Comparison of ENCODE assay signal across 8 cellular contexts in genomic region chr21:34613679-34614442, GRCh38. TPM values are rescaled to one million over a fixed set of nuclear protein-coding genes. Genes with fewer than 3 reads are reported as not detected.
DNase-seq lines count a peak whose midpoint lies in the region; ATAC-seq and TF ChIP-seq lines count a peak whose summit lies in the region.

No MANE protein-coding gene starts in this region.

- no peak overlapping the region for H3K23ac ChIP-seq in IMR-90 (ENCODE audit: low read depth, low read length)

- no peak for ATAC-seq in IMR-90 (ENCODE audit: low read depth)
- ATAC-seq in GM18519 (IDR thresholded peaks at IDR 0.05; ENCODE audit: low FRiP score, unreplicated experiment): no peak
- no peak for ATAC-seq in GM19328 (IDR thresholded peaks at IDR 0.05; ENCODE audit: unreplicated experiment)

- 0% methylated on average over 2 of the region's 22 CpGs; no CpG with 5 or more reads in 1 of the 2 experiments for WGBS in IMR-90 (ENCODE audit: extremely low coverage in 2 of 2, insufficient read length in 1 of 2), 2 experiments
- 9% methylated on average over 22 of the region's 22 CpGs for WGBS in liver
- 18% methylated on average over 17 of the region's 22 CpGs for WGBS in suprapubic skin

- H3K9ac ChIP-seq in BLaER1 treated with 17β-estradiol and CSF1 and Interleukin-3, amounts not matched to agents 10 nM and 100 nM: peak overlapping the region; percentile 82 to 97 (median 86)
- H3K9ac ChIP-seq in IMR-90 (ENCODE audit: low read depth, low read length) (no peak overlapping the region; the same call in 1 of the 2 replicates), liver (ENCODE audit: low read depth in 1 of 2, low read length in 2 of 2) (peak overlapping the region in 1 of 2 donors; percentile 21)

- no peak for TF ChIP-seq EP300 in suprapubic skin (IDR thresholded peaks at IDR 0.05)

- peaks cover 53 to 67% (median 65%) of the 10 kb centered on the region in 10 experiments for H3K4me1 ChIP-seq in BLaER1 treated with 17β-estradiol and CSF1 and Interleukin-3, amounts not matched to agents 10 nM and 100 nM
- H3K4me1 ChIP-seq in IMR-90 (ENCODE audit: control insufficient read depth, insufficient read depth, low read length) (peaks cover 2% of the 10 kb centered on the region; the same call in 1 of the 2 replicates), liver (ENCODE audit: control insufficient read depth in 4 of 4, insufficient read depth in 4 of 4, low read length in 3 of 4) (peaks cover 0 to 15% (median 13%) of the 10 kb centered on the region in 4 donors), suprapubic skin (peaks cover 28% of the 10 kb centered on the region)

- no peak overlapping the region for H3K18ac ChIP-seq in IMR-90 (ENCODE audit: low read depth, low read length)

- H2BK5ac ChIP-seq in IMR-90 (ENCODE audit: low read depth, low read length, poor library complexity, severe bottlenecking): no peak overlapping the region

- no TSS peak for BruUV-seq in IMR-90 (replicated peaks; lab: Mats Ljungman, UMichigan)

- H4K5ac ChIP-seq in IMR-90 (ENCODE audit: low read depth, low read length): no peak overlapping the region

- H4K20me1 ChIP-seq in BLaER1 treated with 17β-estradiol and CSF1 and Interleukin-3, amounts not matched to agents 10 nM and 100 nM: peaks cover 0 to 24% (median 11%) of the 10 kb centered on the region in 11 experiments; a peak in 9 of 22 replicates
- no peaks in the 10 kb centered on the region for H4K20me1 ChIP-seq in IMR-90 (ENCODE audit: insufficient read depth, low read length)

- H4K91ac ChIP-seq in IMR-90 (ENCODE audit: insufficient read depth, low read depth, low read length): no peak overlapping the region

- 0 out of 2 replicates have a peak, but pooled peaks cover 5% of the 10 kb centered on the region for H3K9me1 ChIP-seq in IMR-90 (ENCODE audit: insufficient read depth, low read length)

- DNase-seq in IMR-90 (peak; percentile 7), astrocyte of the hippocampus (ENCODE audit: low read depth, low spot score) (peak; percentile 34), suprapubic skin (ENCODE audit: low spot score in 2 of 2) (no peak), NOMO-1 treated with DMSO at 0.1 percent for 48 hours (lab: John Stamatoyannopoulos, UW; ENCODE audit: unreplicated experiment) (no peak)

- TF ChIP-seq CTCF in IMR-90 (conservative IDR thresholded peaks at IDR 0.05; ENCODE audit: low read depth, low read length) (no peak), liver (IDR thresholded peaks at IDR 0.05; ENCODE audit: low read depth, low read length, missing input control) (no peak), suprapubic skin (IDR thresholded peaks at IDR 0.05) (no peak)

- H3K27ac ChIP-seq in BLaER1 treated with 17β-estradiol and CSF1 and Interleukin-3, amounts not matched to agents 10 nM and 100 nM: peak overlapping the region; percentile 68 to 89 (median 85); a peak in 20 of 22 replicates
- H3K27ac ChIP-seq in IMR-90 (ENCODE audit: insufficient read depth, low read length): no peak overlapping the region; the same call in 1 of the 2 replicates
- peak overlapping the region; percentile 9 to 15 for H3K27ac ChIP-seq in liver (ENCODE audit: low read depth in 1 of 2, low read length in 2 of 2)
- H3K27ac ChIP-seq in suprapubic skin: no peak overlapping the region

- no peak overlapping the region for H3K14ac ChIP-seq in IMR-90 (replicated peaks; ENCODE audit: low read depth, low read length)

- H2BK120ac ChIP-seq in IMR-90 (ENCODE audit: low read depth, low read length): no peak overlapping the region

- peak overlapping the region; percentile 99 for H2AFZ ChIP-seq in IMR-90 (replicated peaks; ENCODE audit: low read length, poor library complexity)

- H2BK20ac ChIP-seq in IMR-90 (ENCODE audit: low read depth, low read length): no peak overlapping the region

- TF ChIP-seq RAD21 in IMR-90 (IDR thresholded peaks at IDR 0.05; ENCODE audit: low read length) (no peak), liver (IDR thresholded peaks at IDR 0.05) (no peak)

- TF ChIP-seq POLR2A in IMR-90 (IDR thresholded peaks at IDR 0.05; ENCODE audit: low read depth, low read length): no peak
- no peak for TF ChIP-seq POLR2A in suprapubic skin (IDR thresholded peaks at IDR 0.05)

- H4K8ac ChIP-seq in IMR-90 (ENCODE audit: low read depth in 2 of 2, low read length in 2 of 2): no peak overlapping the region

- H3K56ac ChIP-seq in IMR-90 (ENCODE audit: extremely low read depth, insufficient read depth, low read length): no peak overlapping the region

- H3K4me3 ChIP-seq in BLaER1 treated with 17β-estradiol and CSF1 and Interleukin-3, amounts not matched to agents 10 nM and 100 nM: peak overlapping the region; percentile 79 to 99 (median 92)
- H3K4me3 ChIP-seq in IMR-90 (ENCODE audit: insufficient read depth, low read depth, low read length) (peak overlapping the region; percentile 63), liver (ENCODE audit: low read depth in 1 of 3, low read length in 3 of 3) (peak overlapping the region; percentile 63 to 97 (median 77)), suprapubic skin (peak overlapping the region; percentile 73)

- H3K4ac ChIP-seq in IMR-90 (ENCODE audit: low read depth, low read length): no peak overlapping the region

- dilution Hi-C loops in IMR-90 (cut with HindIII; ENCODE audit: low sequenced_read_pairs, unreplicated experiment): no loop called here

- H2BK15ac ChIP-seq in IMR-90 (ENCODE audit: low read depth, low read length): no peak overlapping the region

- no peaks in the 10 kb centered on the region for H3K9me3 ChIP-seq in BLaER1 treated with 17β-estradiol and CSF1 and Interleukin-3, amounts not matched to agents 10 nM and 100 nM (replicated peaks in 1 of 11)
- H3K9me3 ChIP-seq in IMR-90 (ENCODE audit: control insufficient read depth, insufficient read depth, low read length) (no peaks in the 10 kb centered on the region), liver (ENCODE audit: control insufficient read depth in 4 of 4, low read length in 3 of 4) (no peaks in the 10 kb centered on the region), suprapubic skin (no peaks in the 10 kb centered on the region)

- intact Hi-C loops in IMR-90 (cut with micrococcal nuclease): no loop called here

- H3K79me1 ChIP-seq in IMR-90 (ENCODE audit: low read depth in 1 of 2, low read length in 2 of 2): peaks cover 9 to 23% of the 10 kb centered on the region in 2 experiments; a peak in 3 of 4 replicates

- peaks cover 11 to 31% (median 25%) of the 10 kb centered on the region in 11 experiments for H3K27me3 ChIP-seq in BLaER1 treated with 17β-estradiol and CSF1 and Interleukin-3, amounts not matched to agents 10 nM and 100 nM
- H3K27me3 ChIP-seq in IMR-90 (ENCODE audit: control insufficient read depth, insufficient read depth, low read length) (peaks cover 5% of the 10 kb centered on the region; the same call in 1 of the 2 replicates), liver (ENCODE audit: control insufficient read depth in 4 of 4, insufficient read depth in 4 of 4, low read length in 3 of 4) (no peaks in the 10 kb centered on the region), suprapubic skin (no peaks in the 10 kb centered on the region)

- CTCF ChIA-PET in IMR-90 (lab: Yijun Ruan, JAX): interaction anchor here (2.2 kb wide), 1 partner anchor 11 kb away, joined by 8 read pairs; no protein-coding TSS in a partner anchor

- peak overlapping the region; percentile 51 for H2AK9ac ChIP-seq in IMR-90 (replicated peaks; ENCODE audit: low read depth, low read length, poor library complexity)

- H3K4me2 ChIP-seq in BLaER1 treated with 17β-estradiol and CSF1 and Interleukin-3, amounts not matched to agents 10 nM and 100 nM: peak overlapping the region; percentile 85 to 97 (median 95)
- H3K4me2 ChIP-seq in IMR-90 (ENCODE audit: low read depth, low read length): peak overlapping the region; percentile 94

- H2AK5ac ChIP-seq in IMR-90 (ENCODE audit: low read depth, low read length): no peak overlapping the region

- POLR2A ChIA-PET in IMR-90 (lab: Charles Lee; ENCODE audit: unreplicated experiment): interaction anchor here (0.6 kb wide), 1 partner anchor 247 kb away, joined by 3 read pairs; no protein-coding TSS in a partner anchor

- no peaks in the 10 kb centered on the region for H3K36me3 ChIP-seq in BLaER1 treated with 17β-estradiol and CSF1 and Interleukin-3, amounts not matched to agents 10 nM and 100 nM
- H3K36me3 ChIP-seq in IMR-90 (ENCODE audit: control insufficient read depth, insufficient read depth, low read length): no peaks in the 10 kb centered on the region
- H3K36me3 ChIP-seq in liver (ENCODE audit: control insufficient read depth in 4 of 4, insufficient read depth in 3 of 4, low read depth in 1 of 4, low read length in 3 of 4): no peaks in the 10 kb centered on the region
- H3K36me3 ChIP-seq in suprapubic skin: no peaks in the 10 kb centered on the region

- in situ Hi-C loops in IMR-90 (cut with MboI; ENCODE audit: low sequenced_read_pairs): loop anchor here (25.0 kb wide), 1 partner anchor 702 kb away; the partner anchor contains the start of gene ATP5PO

TF ChIP-seq in IMR-90, 13 proteins besides CTCF, POLR2A, EP300 and RAD21:
- TF ChIP-seq CHD1 (IDR thresholded peaks at IDR 0.05; ENCODE audit: low read depth, low read length): no peak

TF ChIP-seq in liver, 16 proteins besides CTCF, POLR2A, EP300 and RAD21 (continues in another document):
- TF ChIP-seq HNF4G (IDR thresholded peaks at IDR 0.05) (no peak), SP1 (IDR thresholded peaks at IDR 0.05) (no peak), RXRA (IDR thresholded peaks at IDR 0.05) (no peak)

RNA-seq across cellular contexts. Expression of gene RCAN1, which starts 1.1 kb away (rescaled TPM):
- total RNA-seq in IMR-90 (2012; rRNA removed) (175 and 183 TPM in 2 replicates), liver (10 to 100 TPM; 26.7 to 67.9 TPM), suprapubic skin (10 to 100 TPM in 3 of 4 donors, 1 to 10 TPM in 1; 8.7 to 27.5 (median 22.8) TPM)
- polyA plus RNA-seq in IMR-90 (2012; rRNA removed) (43.0 and 53.5 TPM in 2 replicates), liver (10 to 100 TPM; 45.9 to 47.5 TPM)
- 13.6 and 13.7 TPM in 2 replicates for polyA plus RNA-seq in IMR-90 (2012; cell fraction: cytosol; rRNA removed)
- 32.6 and 64.1 TPM in 2 replicates for polyA plus RNA-seq in IMR-90 (2012; cell fraction: nucleus; rRNA removed; ENCODE audit: low replicate concordance)

RNA-seq across cellular contexts. Expression of gene CLIC6, which starts 54.9 kb away (rescaled TPM):
- total RNA-seq in IMR-90 (2012; rRNA removed) (not detected in 2 replicates), liver (under 1 TPM; 0.05 to 0.59 TPM), suprapubic skin (1 to 10 TPM; 2.5 to 10.0 (median 3.7) TPM)
- polyA plus RNA-seq in IMR-90 (2012; rRNA removed) (not detected in 2 replicates), liver (under 1 TPM; 0.08 to 0.37 TPM)
- not detected in 2 replicates for polyA plus RNA-seq in IMR-90 (2012; cell fraction: cytosol; rRNA removed)
- not detected in 2 replicates for polyA plus RNA-seq in IMR-90 (2012; cell fraction: nucleus; rRNA removed; ENCODE audit: low replicate concordance)

Comparison
In these comparisons a context has a peak if more than half of its experiments do, and no peak if none do; other contexts are left out.
1. H3K27ac ChIP-seq: peak in BLaER1 treated with 17β-estradiol and CSF1 and Interleukin-3, amounts not matched to agents 10 nM and 100 nM (11 of 11) and liver (2 of 2); none in IMR-90 (single experiment) and suprapubic skin (single experiment).
2. DNase-seq: peak in IMR-90 (single experiment) and astrocyte of the hippocampus (single experiment); none in suprapubic skin (0 of 2) and NOMO-1 treated with DMSO at 0.1 percent for 48 hours (single experiment).
3. Peak in every context shown above with its lines, with median percentiles within 50 percentile points of each other: H3K4me3 ChIP-seq.